1 cellular context compared by ENCODE assay signal in the genomic region with DNA sequence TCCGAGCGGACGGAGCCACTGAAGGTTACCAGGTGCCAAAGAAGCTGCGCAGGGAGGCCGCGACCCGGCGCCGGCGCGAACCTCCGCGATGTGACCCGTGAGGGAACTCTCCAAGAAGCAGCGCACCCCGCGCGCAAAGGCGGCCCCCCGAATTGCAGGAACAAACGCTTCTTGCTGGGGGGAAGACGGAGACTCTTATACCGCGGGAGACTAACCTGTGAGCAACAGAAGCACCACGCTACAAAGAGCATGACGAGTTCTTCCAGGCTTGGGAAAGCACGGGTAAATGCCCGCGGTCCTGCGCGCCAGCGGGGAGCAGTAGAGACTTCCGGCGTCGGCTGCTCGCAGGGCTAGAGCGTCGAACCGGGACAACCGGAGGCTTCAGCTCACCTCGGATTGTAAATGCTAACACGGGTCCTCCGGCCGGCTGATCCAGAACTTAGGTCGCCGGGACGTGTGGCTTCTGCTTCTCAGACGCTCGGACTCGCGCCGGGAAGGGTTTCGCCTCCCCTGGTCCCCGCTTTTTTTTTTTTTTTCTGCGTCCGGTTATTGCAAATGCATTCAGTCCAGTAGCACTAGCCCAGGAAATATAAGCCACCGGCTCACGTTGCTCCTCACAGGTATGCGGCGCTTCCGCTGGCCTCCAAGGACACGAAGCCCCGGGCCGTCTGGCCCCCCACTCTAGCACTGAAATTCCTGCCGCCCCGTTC.
TF ChIP-seq lines count a peak whose summit lies in the region.

A gene with protein sequence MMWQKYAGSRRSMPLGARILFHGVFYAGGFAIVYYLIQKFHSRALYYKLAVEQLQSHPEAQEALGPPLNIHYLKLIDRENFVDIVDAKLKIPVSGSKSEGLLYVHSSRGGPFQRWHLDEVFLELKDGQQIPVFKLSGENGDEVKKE (minus strand): TSS at position 310 of the 710 bp plus-strand sequence. CDS start 80,909 bp downstream, outside the sequence.

TF ChIP-seq in K562, 482 proteins besides CTCF, POLR2A, EP300 and RAD21 (continued from another document and continues in another):
- TF ChIP-seq HNRNPLL (IDR thresholded peaks at IDR 0.05; ENCODE audit: low read depth, low read length, poor library complexity, severe bottlenecking) (peak; percentile 60), ZNF347 (CRISPR knock-in tag; IDR thresholded peaks at IDR 0.05; ENCODE audit: low read depth) (no peak), ZNF174 (CRISPR knock-in tag; IDR thresholded peaks at IDR 0.05) (no peak), SRSF3 (IDR thresholded peaks at IDR 0.05; ENCODE audit: insufficient read depth, low read length) (no peak), KLF13 (tag; IDR thresholded peaks at IDR 0.05; ENCODE audit: borderline replicate concordance, low read depth) (no peak), BMI1 (IDR thresholded peaks at IDR 0.05; ENCODE audit: low read length) (no peak), NFATC3 (IDR thresholded peaks at IDR 0.05) (no peak), SIX5 (IDR thresholded peaks at IDR 0.05; ENCODE audit: borderline replicate concordance in 1 of 2, insufficient read depth in 1 of 2, low read depth in 1 of 2, low read length in 2 of 2) (no peak; a peak in 1 of 4 replicates), HEY1 (CRISPR knock-in tag; IDR thresholded peaks at IDR 0.05; ENCODE audit: borderline replicate concordance) (no peak), IRF9 (tag; IDR thresholded peaks at IDR 0.05) (no peak), MAFK (IDR thresholded peaks at IDR 0.05; ENCODE audit: low read length) (no peak), NFXL1 (CRISPR knock-in tag; IDR thresholded peaks at IDR 0.05) (no peak), CBX1 (IDR thresholded peaks at IDR 0.05; ENCODE audit: low read depth) (peak; percentile 74), DEAF1 (CRISPR knock-in tag; IDR thresholded peaks at IDR 0.05) (no peak), ZNF408 (CRISPR knock-in tag; IDR thresholded peaks at IDR 0.05; ENCODE audit: low read depth) (no peak), ZNF830 (CRISPR knock-in tag; IDR thresholded peaks at IDR 0.05) (no peak), BDP1 (IDR thresholded peaks at IDR 0.05; ENCODE audit: insufficient read depth, insufficient read length) (no peak), ZNF780A (CRISPR knock-in tag; IDR thresholded peaks at IDR 0.05) (no peak), SMARCC2 (IDR thresholded peaks at IDR 0.05; ENCODE audit: low read depth) (peak; percentile 50; the same call in 1 of the 2 replicates), HDGF (IDR thresholded peaks at IDR 0.05) (no peak), DPF2 (IDR thresholded peaks at IDR 0.05) (peak; percentile 29; the same call in 1 of the 2 replicates), SIN3B (IDR thresholded peaks at IDR 0.05; ENCODE audit: low read depth) (peak; percentile 60), USF2 (CRISPR knock-in tag; IDR thresholded peaks at IDR 0.05) (no peak), BRF2 (IDR thresholded peaks at IDR 0.05; ENCODE audit: borderline replicate concordance, insufficient read depth, insufficient read length) (no peak), CBX5 (IDR thresholded peaks at IDR 0.05; ENCODE audit: borderline replicate concordance, low read depth) (no peak), HSF4 (CRISPR knock-in tag; IDR thresholded peaks at IDR 0.05; ENCODE audit: borderline replicate concordance) (0 out of 2 replicates have a peak, but pooled peaks have one; percentile 9), E2F4 (CRISPR knock-in tag; IDR thresholded peaks at IDR 0.05; ENCODE audit: low read depth) (no peak), STAG1 (CRISPR knock-in tag; IDR thresholded peaks at IDR 0.05; ENCODE audit: borderline replicate concordance) (no peak), ZC3H8 (IDR thresholded peaks at IDR 0.05) (no peak), RBM34 (IDR thresholded peaks at IDR 0.05; ENCODE audit: borderline replicate concordance, insufficient read depth, low read length) (no peak), RB1 (IDR thresholded peaks at IDR 0.05; ENCODE audit: low read depth) (peak; percentile 90), RHOXF2B (CRISPR knock-in tag; conservative IDR thresholded peaks at IDR 0.05) (no peak), SMARCB1 (IDR thresholded peaks at IDR 0.05; ENCODE audit: insufficient read length, low read depth) (no peak), KAT8 (IDR thresholded peaks at IDR 0.05; ENCODE audit: low read depth) (no peak), MYBL2 (IDR thresholded peaks at IDR 0.05; ENCODE audit: low read depth) (no peak), MYBL2 (CRISPR knock-in tag; IDR thresholded peaks at IDR 0.05; ENCODE audit: borderline replicate concordance) (no peak), HDAC8 (tag; IDR thresholded peaks at IDR 0.05) (no peak), ZNF717 (CRISPR knock-in tag; IDR thresholded peaks at IDR 0.05) (no peak), MECOM (CRISPR knock-in tag; IDR thresholded peaks at IDR 0.05) (no peak), SMARCE1 (IDR thresholded peaks at IDR 0.05) (no peak), SMARCA4 (IDR thresholded peaks at IDR 0.05) (peak; percentile 49; the same call in 1 of the 2 replicates), POLR2G (IDR thresholded peaks at IDR 0.05; ENCODE audit: low read depth, low read length) (peak; percentile 96), HMGN3 (IDR thresholded peaks at IDR 0.05; ENCODE audit: borderline replicate concordance, extremely low read depth, insufficient read length, low read depth, low read length) (peak; percentile 88), ESRRB (CRISPR knock-in tag; IDR thresholded peaks at IDR 0.05; ENCODE audit: borderline replicate concordance) (no peak), DIDO1 (tag; IDR thresholded peaks at IDR 0.05; ENCODE audit: low read depth) (peak; percentile 72; the same call in 1 of the 2 replicates)
- TF ChIP-seq, protein P1, sequence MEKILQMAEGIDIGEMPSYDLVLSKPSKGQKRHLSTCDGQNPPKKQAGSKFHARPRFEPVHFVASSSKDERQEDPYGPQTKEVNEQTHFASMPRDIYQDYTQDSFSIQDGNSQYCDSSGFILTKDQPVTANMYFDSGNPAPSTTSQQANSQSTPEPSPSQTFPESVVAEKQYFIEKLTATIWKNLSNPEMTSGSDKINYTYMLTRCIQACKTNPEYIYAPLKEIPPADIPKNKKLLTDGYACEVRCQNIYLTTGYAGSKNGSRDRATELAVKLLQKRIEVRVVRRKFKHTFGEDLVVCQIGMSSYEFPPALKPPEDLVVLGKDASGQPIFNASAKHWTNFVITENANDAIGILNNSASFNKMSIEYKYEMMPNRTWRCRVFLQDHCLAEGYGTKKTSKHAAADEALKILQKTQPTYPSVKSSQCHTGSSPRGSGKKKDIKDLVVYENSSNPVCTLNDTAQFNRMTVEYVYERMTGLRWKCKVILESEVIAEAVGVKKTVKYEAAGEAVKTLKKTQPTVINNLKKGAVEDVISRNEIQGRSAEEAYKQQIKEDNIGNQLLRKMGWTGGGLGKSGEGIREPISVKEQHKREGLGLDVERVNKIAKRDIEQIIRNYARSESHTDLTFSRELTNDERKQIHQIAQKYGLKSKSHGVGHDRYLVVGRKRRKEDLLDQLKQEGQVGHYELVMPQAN (IDR thresholded peaks at IDR 0.05; ENCODE audit: borderline replicate concordance) = 0 out of 2 replicates have a peak, but pooled peaks have one; percentile 81
- TF ChIP-seq, protein P2, sequence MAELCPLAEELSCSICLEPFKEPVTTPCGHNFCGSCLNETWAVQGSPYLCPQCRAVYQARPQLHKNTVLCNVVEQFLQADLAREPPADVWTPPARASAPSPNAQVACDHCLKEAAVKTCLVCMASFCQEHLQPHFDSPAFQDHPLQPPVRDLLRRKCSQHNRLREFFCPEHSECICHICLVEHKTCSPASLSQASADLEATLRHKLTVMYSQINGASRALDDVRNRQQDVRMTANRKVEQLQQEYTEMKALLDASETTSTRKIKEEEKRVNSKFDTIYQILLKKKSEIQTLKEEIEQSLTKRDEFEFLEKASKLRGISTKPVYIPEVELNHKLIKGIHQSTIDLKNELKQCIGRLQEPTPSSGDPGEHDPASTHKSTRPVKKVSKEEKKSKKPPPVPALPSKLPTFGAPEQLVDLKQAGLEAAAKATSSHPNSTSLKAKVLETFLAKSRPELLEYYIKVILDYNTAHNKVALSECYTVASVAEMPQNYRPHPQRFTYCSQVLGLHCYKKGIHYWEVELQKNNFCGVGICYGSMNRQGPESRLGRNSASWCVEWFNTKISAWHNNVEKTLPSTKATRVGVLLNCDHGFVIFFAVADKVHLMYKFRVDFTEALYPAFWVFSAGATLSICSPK (IDR thresholded peaks at IDR 0.05; ENCODE audit: borderline replicate concordance) = no peak
- TF ChIP-seq, protein P3, sequence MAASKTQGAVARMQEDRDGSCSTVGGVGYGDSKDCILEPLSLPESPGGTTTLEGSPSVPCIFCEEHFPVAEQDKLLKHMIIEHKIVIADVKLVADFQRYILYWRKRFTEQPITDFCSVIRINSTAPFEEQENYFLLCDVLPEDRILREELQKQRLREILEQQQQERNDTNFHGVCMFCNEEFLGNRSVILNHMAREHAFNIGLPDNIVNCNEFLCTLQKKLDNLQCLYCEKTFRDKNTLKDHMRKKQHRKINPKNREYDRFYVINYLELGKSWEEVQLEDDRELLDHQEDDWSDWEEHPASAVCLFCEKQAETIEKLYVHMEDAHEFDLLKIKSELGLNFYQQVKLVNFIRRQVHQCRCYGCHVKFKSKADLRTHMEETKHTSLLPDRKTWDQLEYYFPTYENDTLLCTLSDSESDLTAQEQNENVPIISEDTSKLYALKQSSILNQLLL (CRISPR knock-in tag; IDR thresholded peaks at IDR 0.05; ENCODE audit: borderline replicate concordance) = no peak
- TF ChIP-seq, protein P4, sequence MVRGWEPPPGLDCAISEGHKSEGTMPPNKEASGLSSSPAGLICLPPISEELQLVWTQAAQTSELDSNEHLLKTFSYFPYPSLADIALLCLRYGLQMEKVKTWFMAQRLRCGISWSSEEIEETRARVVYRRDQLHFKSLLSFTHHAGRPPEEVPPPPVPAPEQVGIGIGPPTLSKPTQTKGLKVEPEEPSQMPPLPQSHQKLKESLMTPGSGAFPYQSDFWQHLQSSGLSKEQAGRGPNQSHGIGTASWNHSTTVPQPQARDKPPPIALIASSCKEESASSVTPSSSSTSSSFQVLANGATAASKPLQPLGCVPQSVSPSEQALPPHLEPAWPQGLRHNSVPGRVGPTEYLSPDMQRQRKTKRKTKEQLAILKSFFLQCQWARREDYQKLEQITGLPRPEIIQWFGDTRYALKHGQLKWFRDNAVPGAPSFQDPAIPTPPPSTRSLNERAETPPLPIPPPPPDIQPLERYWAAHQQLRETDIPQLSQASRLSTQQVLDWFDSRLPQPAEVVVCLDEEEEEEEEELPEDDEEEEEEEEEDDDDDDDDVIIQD (CRISPR knock-in tag; IDR thresholded peaks at IDR 0.05) = no peak
- TF ChIP-seq, protein P5, sequence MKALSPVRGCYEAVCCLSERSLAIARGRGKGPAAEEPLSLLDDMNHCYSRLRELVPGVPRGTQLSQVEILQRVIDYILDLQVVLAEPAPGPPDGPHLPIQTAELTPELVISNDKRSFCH (CRISPR knock-in tag; IDR thresholded peaks at IDR 0.05) = no peak
- TF ChIP-seq, protein P5 (tag; IDR thresholded peaks at IDR 0.05) = no peak
